In the genomic region with DNA sequence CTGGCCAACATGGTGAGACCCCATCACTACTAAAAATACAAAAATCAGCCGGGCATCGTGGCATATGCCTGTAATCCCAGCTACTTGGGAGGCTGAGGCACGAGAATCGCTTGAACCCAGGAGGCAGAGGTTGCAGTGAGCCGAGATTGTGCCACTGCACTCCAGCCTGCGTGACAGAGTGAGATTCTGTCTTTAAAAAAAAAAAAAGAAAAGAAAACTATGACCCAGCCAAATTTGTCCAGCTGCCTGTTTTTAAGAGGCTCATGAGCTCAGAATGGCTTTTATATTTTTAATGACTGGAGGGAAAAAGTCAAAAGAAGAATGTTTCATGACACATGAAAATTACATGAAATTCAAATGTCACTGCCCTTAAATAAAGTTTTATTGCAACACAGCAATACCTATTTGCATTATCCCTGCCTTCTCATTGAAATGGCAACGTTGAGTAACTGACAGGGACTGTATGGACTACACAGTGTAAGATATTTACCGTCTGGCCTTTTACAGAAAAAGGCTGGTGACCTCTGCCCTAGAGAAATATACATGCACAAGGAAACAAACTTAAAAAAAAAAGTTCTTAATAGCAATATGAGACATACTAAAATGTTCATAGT, we compare ENCODE assay signal across 10 cellular contexts. TPM values are rescaled to one million over a fixed set of nuclear protein-coding genes. Genes with fewer than 3 reads are reported as not detected.
DNase-seq lines count a peak whose midpoint lies in the region; ATAC-seq, FAIRE-seq and TF ChIP-seq lines count a peak whose summit lies in the region.
"Had no signal": no experiment of that assay in that cellular context is flagged by ENCODE, and none has a peak within 500 bp of the region (broad histone marks: within the 10 kb centered on the region; RNA-seq: fewer than 3 reads in every experiment).

No MANE protein-coding gene starts in this region.

- H3K27me3 ChIP-seq in Peyer's patch: no peaks in the 10 kb centered on the region
- H3K27me3 ChIP-seq in sigmoid colon: no peaks in the 10 kb centered on the region
- H3K27me3 ChIP-seq in breast epithelium: no peaks in the 10 kb centered on the region

- 45 to 62% methylated on average over 8 of the region's 8 CpGs for WGBS in sigmoid colon, 2 donors

- peak overlapping the region in 3 of 4 donors; percentile 39 to 45 (median 43) for H3K27ac ChIP-seq in Peyer's patch
- peak overlapping the region; percentile 36 to 98 (median 58) for H3K27ac ChIP-seq in sigmoid colon
- peak overlapping the region in 1 of 2 donors; percentile 36 for H3K27ac ChIP-seq in breast epithelium

- DNase-seq in GM18507 (ENCODE audit: extremely low spot score, insufficient read length, low read depth) (no peak), Peyer's patch (no peak), fibroblast of gingiva (ENCODE audit: low read depth) (peak; percentile 1), sigmoid colon (no peak), breast epithelium (ENCODE audit: low spot score in 2 of 2) (no peak), NCI-H2107 treated with DMSO at 0.1 percent for 48 hours (lab: John Stamatoyannopoulos, UW; ENCODE audit: unreplicated experiment) (no peak)
- DNase-seq: activated T-cell treated with anti-CD3 and anti-CD28 coated beads, Interleukin-2, amount 50 U/mL, for 1 hour; HFFc6 had no signal

- H3K4me3 ChIP-seq in Peyer's patch: no peak overlapping the region
- H3K4me3 ChIP-seq in sigmoid colon: no peak overlapping the region
- H3K4me3 ChIP-seq in breast epithelium: no peak overlapping the region

- intact Hi-C loops in sigmoid colon (cut with DNase I): no loop called here
- intact Hi-C loops in breast epithelium (cut with DNase I; ENCODE audit: low total_unique reads): no loop called here

- no peak for TF ChIP-seq CTCF in Peyer's patch (IDR thresholded peaks at IDR 0.05)
- TF ChIP-seq CTCF in sigmoid colon (IDR thresholded peaks at IDR 0.05): no peak
- TF ChIP-seq CTCF in breast epithelium (IDR thresholded peaks at IDR 0.05): no peak

- H3K9me3 ChIP-seq in Peyer's patch (no peaks in the 10 kb centered on the region), sigmoid colon (no peaks in the 10 kb centered on the region), breast epithelium (no peaks in the 10 kb centered on the region)

- no peaks in the 10 kb centered on the region for H3K36me3 ChIP-seq in Peyer's patch
- no peaks in the 10 kb centered on the region for H3K36me3 ChIP-seq in sigmoid colon
- no peaks in the 10 kb centered on the region for H3K36me3 ChIP-seq in breast epithelium

- FAIRE-seq in GM18507 (lab: Jason Lieb, UNC): peak; percentile 39

- TF ChIP-seq POLR2A in Peyer's patch (IDR thresholded peaks at IDR 0.05) (no peak), sigmoid colon (IDR thresholded peaks at IDR 0.05) (no peak), breast epithelium (IDR thresholded peaks at IDR 0.05) (no peak)

- ATAC-seq in HG02642 (IDR thresholded peaks at IDR 0.05; ENCODE audit: poor library complexity, unreplicated experiment): no peak
- ATAC-seq in activated CD4-positive, CD25-positive, alpha-beta regulatory T cell treated with anti-CD3 and anti-CD28 coated beads, Interleukin-2, amount 50 U/mL, for 24 hours: no peak

- no peak for TF ChIP-seq EP300 in sigmoid colon (IDR thresholded peaks at IDR 0.05)

- peaks cover 0 to 39% (median 19%) of the 10 kb centered on the region in 4 donors for H3K4me1 ChIP-seq in Peyer's patch
- peaks cover 0 to 86% (median 71%) of the 10 kb centered on the region in 4 donors for H3K4me1 ChIP-seq in sigmoid colon
- peaks cover 0 to 12% of the 10 kb centered on the region in 2 donors for H3K4me1 ChIP-seq in breast epithelium

RNA-seq across cellular contexts. Expression of a gene that starts 11.3 kb away (rescaled TPM):
- 100 to 1,000 TPM in 2 of 4 donors, 10 to 100 TPM in 2; 79.9 to 218 (median 91.5) TPM for total RNA-seq in Peyer's patch
- 100 to 1,000 TPM; 122 to 157 (median 148) TPM for total RNA-seq in sigmoid colon
- 10 to 100 TPM; 18.0 to 31.8 (median 24.5) TPM for polyA plus RNA-seq in sigmoid colon
- total RNA-seq in breast epithelium: 100 to 1,000 TPM in 2 of 3 donors, 10 to 100 TPM in 1; 93.5 to 189 (median 152) TPM
